1 cellular context compared by ENCODE assay signal in the genomic region with DNA sequence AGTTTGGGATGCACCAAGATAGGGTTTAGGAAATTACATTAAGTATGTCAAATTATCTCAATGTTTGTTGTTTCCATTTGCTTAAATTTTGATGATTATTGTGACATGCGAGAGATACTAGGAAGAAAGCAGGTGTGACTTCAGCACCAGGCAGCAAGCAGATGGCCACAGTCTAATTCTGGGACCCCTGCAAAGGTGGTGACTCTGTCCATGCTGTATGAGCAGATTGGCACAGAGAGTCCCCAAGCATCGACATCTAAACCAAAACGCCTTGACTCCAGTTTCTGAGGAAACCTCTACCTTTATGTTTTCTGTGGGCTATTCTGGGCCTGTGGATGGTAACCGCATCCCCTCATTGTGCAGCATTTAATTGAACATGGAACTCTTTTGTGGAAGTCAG.
TF ChIP-seq lines count a peak whose summit lies in the region.

No MANE protein-coding gene starts in this region.

TF ChIP-seq in H1, 55 proteins besides CTCF, POLR2A, EP300 and RAD21:
- TF ChIP-seq SP4 (IDR thresholded peaks at IDR 0.05; ENCODE audit: low read length) (no peak), SUZ12 (IDR thresholded peaks at IDR 0.05; ENCODE audit: low read length) (no peak), TCF12 (IDR thresholded peaks at IDR 0.05; ENCODE audit: low read depth, low read length) (no peak), CTBP2 (IDR thresholded peaks at IDR 0.05; ENCODE audit: borderline replicate concordance, insufficient read depth, insufficient read length, low read length) (no peak), KDM5A (IDR thresholded peaks at IDR 0.05; ENCODE audit: low read length) (no peak), KDM1A (IDR thresholded peaks at IDR 0.05; ENCODE audit: borderline replicate concordance, low read length) (no peak), RNF2 (IDR thresholded peaks at IDR 0.05; ENCODE audit: borderline replicate concordance, low read depth, low read length, missing control alignments, poor library complexity, severe bottlenecking) (no peak), EGR1 (IDR thresholded peaks at IDR 0.05; ENCODE audit: borderline replicate concordance, low read depth, low read length) (no peak), MAFK (IDR thresholded peaks at IDR 0.05; ENCODE audit: low read depth, low read length) (no peak)
- TF ChIP-seq, protein P1, sequence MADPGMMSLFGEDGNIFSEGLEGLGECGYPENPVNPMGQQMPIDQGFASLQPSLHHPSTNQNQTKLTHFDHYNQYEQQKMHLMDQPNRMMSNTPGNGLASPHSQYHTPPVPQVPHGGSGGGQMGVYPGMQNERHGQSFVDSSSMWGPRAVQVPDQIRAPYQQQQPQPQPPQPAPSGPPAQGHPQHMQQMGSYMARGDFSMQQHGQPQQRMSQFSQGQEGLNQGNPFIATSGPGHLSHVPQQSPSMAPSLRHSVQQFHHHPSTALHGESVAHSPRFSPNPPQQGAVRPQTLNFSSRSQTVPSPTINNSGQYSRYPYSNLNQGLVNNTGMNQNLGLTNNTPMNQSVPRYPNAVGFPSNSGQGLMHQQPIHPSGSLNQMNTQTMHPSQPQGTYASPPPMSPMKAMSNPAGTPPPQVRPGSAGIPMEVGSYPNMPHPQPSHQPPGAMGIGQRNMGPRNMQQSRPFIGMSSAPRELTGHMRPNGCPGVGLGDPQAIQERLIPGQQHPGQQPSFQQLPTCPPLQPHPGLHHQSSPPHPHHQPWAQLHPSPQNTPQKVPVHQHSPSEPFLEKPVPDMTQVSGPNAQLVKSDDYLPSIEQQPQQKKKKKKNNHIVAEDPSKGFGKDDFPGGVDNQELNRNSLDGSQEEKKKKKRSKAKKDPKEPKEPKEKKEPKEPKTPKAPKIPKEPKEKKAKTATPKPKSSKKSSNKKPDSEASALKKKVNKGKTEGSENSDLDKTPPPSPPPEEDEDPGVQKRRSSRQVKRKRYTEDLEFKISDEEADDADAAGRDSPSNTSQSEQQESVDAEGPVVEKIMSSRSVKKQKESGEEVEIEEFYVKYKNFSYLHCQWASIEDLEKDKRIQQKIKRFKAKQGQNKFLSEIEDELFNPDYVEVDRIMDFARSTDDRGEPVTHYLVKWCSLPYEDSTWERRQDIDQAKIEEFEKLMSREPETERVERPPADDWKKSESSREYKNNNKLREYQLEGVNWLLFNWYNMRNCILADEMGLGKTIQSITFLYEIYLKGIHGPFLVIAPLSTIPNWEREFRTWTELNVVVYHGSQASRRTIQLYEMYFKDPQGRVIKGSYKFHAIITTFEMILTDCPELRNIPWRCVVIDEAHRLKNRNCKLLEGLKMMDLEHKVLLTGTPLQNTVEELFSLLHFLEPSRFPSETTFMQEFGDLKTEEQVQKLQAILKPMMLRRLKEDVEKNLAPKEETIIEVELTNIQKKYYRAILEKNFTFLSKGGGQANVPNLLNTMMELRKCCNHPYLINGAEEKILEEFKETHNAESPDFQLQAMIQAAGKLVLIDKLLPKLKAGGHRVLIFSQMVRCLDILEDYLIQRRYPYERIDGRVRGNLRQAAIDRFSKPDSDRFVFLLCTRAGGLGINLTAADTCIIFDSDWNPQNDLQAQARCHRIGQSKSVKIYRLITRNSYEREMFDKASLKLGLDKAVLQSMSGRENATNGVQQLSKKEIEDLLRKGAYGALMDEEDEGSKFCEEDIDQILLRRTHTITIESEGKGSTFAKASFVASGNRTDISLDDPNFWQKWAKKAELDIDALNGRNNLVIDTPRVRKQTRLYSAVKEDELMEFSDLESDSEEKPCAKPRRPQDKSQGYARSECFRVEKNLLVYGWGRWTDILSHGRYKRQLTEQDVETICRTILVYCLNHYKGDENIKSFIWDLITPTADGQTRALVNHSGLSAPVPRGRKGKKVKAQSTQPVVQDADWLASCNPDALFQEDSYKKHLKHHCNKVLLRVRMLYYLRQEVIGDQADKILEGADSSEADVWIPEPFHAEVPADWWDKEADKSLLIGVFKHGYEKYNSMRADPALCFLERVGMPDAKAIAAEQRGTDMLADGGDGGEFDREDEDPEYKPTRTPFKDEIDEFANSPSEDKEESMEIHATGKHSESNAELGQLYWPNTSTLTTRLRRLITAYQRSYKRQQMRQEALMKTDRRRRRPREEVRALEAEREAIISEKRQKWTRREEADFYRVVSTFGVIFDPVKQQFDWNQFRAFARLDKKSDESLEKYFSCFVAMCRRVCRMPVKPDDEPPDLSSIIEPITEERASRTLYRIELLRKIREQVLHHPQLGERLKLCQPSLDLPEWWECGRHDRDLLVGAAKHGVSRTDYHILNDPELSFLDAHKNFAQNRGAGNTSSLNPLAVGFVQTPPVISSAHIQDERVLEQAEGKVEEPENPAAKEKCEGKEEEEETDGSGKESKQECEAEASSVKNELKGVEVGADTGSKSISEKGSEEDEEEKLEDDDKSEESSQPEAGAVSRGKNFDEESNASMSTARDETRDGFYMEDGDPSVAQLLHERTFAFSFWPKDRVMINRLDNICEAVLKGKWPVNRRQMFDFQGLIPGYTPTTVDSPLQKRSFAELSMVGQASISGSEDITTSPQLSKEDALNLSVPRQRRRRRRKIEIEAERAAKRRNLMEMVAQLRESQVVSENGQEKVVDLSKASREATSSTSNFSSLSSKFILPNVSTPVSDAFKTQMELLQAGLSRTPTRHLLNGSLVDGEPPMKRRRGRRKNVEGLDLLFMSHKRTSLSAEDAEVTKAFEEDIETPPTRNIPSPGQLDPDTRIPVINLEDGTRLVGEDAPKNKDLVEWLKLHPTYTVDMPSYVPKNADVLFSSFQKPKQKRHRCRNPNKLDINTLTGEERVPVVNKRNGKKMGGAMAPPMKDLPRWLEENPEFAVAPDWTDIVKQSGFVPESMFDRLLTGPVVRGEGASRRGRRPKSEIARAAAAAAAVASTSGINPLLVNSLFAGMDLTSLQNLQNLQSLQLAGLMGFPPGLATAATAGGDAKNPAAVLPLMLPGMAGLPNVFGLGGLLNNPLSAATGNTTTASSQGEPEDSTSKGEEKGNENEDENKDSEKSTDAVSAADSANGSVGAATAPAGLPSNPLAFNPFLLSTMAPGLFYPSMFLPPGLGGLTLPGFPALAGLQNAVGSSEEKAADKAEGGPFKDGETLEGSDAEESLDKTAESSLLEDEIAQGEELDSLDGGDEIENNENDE (IDR thresholded peaks at IDR 0.05; ENCODE audit: insufficient replicate concordance, low read length): no peak
